In genomic region chr16:89257281-89257731, GRCh38 we compare ENCODE assay signal across 8 cellular contexts. TPM values are rescaled to one million over a fixed set of nuclear protein-coding genes. Genes with fewer than 3 reads are reported as not detected.
DNase-seq lines count a peak whose midpoint lies in the region; TF ChIP-seq lines count a peak whose summit lies in the region.

No MANE protein-coding gene starts in this region.

- peak overlapping the region; percentile 45 for H3K9ac ChIP-seq in skeletal muscle satellite cell (ENCODE audit: low read depth, low read length)

- H3K9me3 Mint-ChIP-seq in activated CD4-positive, alpha-beta memory T cell treated with anti-CD3 and anti-CD28 coated beads for 36 hours: no peaks in the 10 kb centered on the region

- CTCF ChIA-PET in activated CD4-positive, alpha-beta memory T cell treated with anti-CD3 and anti-CD28 coated beads for 36 hours (lab: Charles Lee): interaction anchor here (0.6 to 1.0 kb wide), 2 partner anchors 17 to 252 kb away, joined by 3 read pairs; no protein-coding TSS in a partner anchor

- no peaks in the 10 kb centered on the region for H3K36me3 Mint-ChIP-seq in activated CD4-positive, alpha-beta memory T cell treated with anti-CD3 and anti-CD28 coated beads for 36 hours

- peaks cover 14% of the 10 kb centered on the region for H3K27me3 Mint-ChIP-seq in activated CD4-positive, alpha-beta memory T cell treated with anti-CD3 and anti-CD28 coated beads for 36 hours

- TF ChIP-seq CTCF in left ventricle myocardium inferior (IDR thresholded peaks at IDR 0.05; ENCODE audit: borderline replicate concordance): no peak

- H3K4me2 ChIP-seq in skeletal muscle satellite cell (ENCODE audit: low read length): peak overlapping the region; percentile 89

- DNase-seq in activated CD4-positive, alpha-beta memory T cell treated with anti-CD3 and anti-CD28 coated beads for 36 hours: no peak
- DNase-seq in left ventricle myocardium inferior (no peak), CD1c-positive myeloid dendritic cell (ENCODE audit: extremely low spot score) (no peak), NCI-H128 (lab: John Stamatoyannopoulos, UW; ENCODE audit: unreplicated experiment) (no peak), Kasumi-1 (lab: John Stamatoyannopoulos, UW) (no peak), OCI-M1 (lab: John Stamatoyannopoulos, UW) (no peak)

- H3K9me3 ChIP-seq in left ventricle myocardium inferior (replicated peaks) (peaks cover 2% of the 10 kb centered on the region), skeletal muscle satellite cell (replicated peaks; ENCODE audit: low read length) (peaks cover 2% of the 10 kb centered on the region)

- H3K4me3 ChIP-seq in GM08714 (ENCODE audit: low read length) (peak overlapping the region; percentile 23; the same call in 1 of the 2 replicates), left ventricle myocardium inferior (peak overlapping the region; percentile 63), skeletal muscle satellite cell (ENCODE audit: low read length) (peak overlapping the region; percentile 66)

- H3K4me3 Mint-ChIP-seq in activated CD4-positive, alpha-beta memory T cell treated with anti-CD3 and anti-CD28 coated beads for 36 hours: peak overlapping the region; percentile 63

- peaks cover 16% of the 10 kb centered on the region for H3K4me1 Mint-ChIP-seq in activated CD4-positive, alpha-beta memory T cell treated with anti-CD3 and anti-CD28 coated beads for 36 hours (ENCODE audit: low read depth)

- H3K36me3 ChIP-seq in left ventricle myocardium inferior: no peaks in the 10 kb centered on the region
- H3K36me3 ChIP-seq in skeletal muscle satellite cell (ENCODE audit: insufficient read depth, low read length): no peaks in the 10 kb centered on the region

- no peak overlapping the region for H3K27ac Mint-ChIP-seq in activated CD4-positive, alpha-beta memory T cell treated with anti-CD3 and anti-CD28 coated beads for 36 hours

- POLR2A ChIA-PET in activated CD4-positive, alpha-beta memory T cell treated with anti-CD3 and anti-CD28 coated beads for 36 hours (lab: Charles Lee): no interaction called here

- H3K27me3 ChIP-seq in left ventricle myocardium inferior (ENCODE audit: low read depth): peaks cover 21% of the 10 kb centered on the region
- H3K27me3 ChIP-seq in skeletal muscle satellite cell (ENCODE audit: control insufficient read depth, insufficient read depth, low read length): no peaks in the 10 kb centered on the region

- intact Hi-C loops in activated CD4-positive, alpha-beta memory T cell treated with anti-CD3 and anti-CD28 coated beads for 36 hours (cut with micrococcal nuclease): no loop called here
- intact Hi-C loops in left ventricle myocardium inferior (cut with micrococcal nuclease): no loop called here

- H3K4me1 ChIP-seq in left ventricle myocardium inferior: peaks cover 14% of the 10 kb centered on the region
- H3K4me1 ChIP-seq in skeletal muscle satellite cell (ENCODE audit: control insufficient read depth, insufficient read depth, low read length): peaks cover 12% of the 10 kb centered on the region

- H3K27ac ChIP-seq in left ventricle myocardium inferior (replicated peaks): no peak overlapping the region

RNA-seq across cellular contexts. Expression of gene ZNF778, which starts 39.8 kb away (rescaled TPM):
- total RNA-seq in activated CD4-positive, alpha-beta memory T cell treated with anti-CD3 and anti-CD28 coated beads for 36 hours: 1 to 10 TPM; 7.4 to 7.9 TPM
- 8.7 TPM for total RNA-seq in left ventricle myocardium inferior
- 7.9 and 10.7 TPM in 2 replicates for total RNA-seq in skeletal muscle satellite cell (2012; rRNA removed)

RNA-seq across cellular contexts. Expression of gene SLC22A31, which starts 57.0 kb away (rescaled TPM):
- total RNA-seq in activated CD4-positive, alpha-beta memory T cell treated with anti-CD3 and anti-CD28 coated beads for 36 hours: under 1 TPM; 0.39 to 0.45 TPM
- total RNA-seq in left ventricle myocardium inferior: not detected
- 0.76 and 1.7 TPM in 2 replicates for total RNA-seq in skeletal muscle satellite cell (2012; rRNA removed)
